ENCODE assay signal across 13 cellular contexts in the genomic region with DNA sequence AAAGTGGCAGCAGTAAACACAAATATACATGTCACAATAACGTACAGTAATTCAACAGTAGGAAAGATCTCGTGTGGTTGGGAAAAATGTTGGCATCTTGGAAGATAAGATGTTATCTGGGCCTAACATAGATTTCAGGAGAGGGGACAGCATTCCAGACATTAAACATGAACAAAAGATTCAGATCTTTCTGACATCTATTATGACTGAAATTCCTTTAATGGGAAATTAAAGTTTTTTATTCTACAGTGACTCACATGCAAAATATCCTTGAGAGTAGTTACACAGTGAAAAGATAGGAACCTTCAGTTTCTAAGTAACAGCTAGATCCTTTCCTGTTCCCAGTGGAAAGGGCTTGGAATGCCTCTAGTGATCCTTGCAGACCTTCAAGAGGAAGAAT. TPM values are rescaled to one million over a fixed set of nuclear protein-coding genes. Genes with fewer than 3 reads are reported as not detected.
A peak's percentile ranks its signal among the peaks of the same experiment; 100 is the strongest.
DNase-seq lines count a peak whose midpoint lies in the region; ATAC-seq, FAIRE-seq and TF ChIP-seq lines count a peak whose summit lies in the region.
"Had no signal": no experiment of that assay in that cellular context is flagged by ENCODE, and none has a peak within 500 bp of the region (broad histone marks: within the 10 kb centered on the region; RNA-seq: fewer than 3 reads in every experiment).

No MANE protein-coding gene starts in this region.

- no peaks in the 10 kb centered on the region for H3K27me3 ChIP-seq in A673 (replicated peaks; ENCODE audit: insufficient read depth, low read depth, low read length, poor library complexity)
- no peaks in the 10 kb centered on the region for H3K27me3 ChIP-seq in hepatocyte
- H3K27me3 ChIP-seq: vagina had no signal

- H3K4me1 ChIP-seq in A673 (ENCODE audit: insufficient read depth, low read length, poor library complexity, severe bottlenecking) (no peaks in the 10 kb centered on the region), hepatocyte (ENCODE audit: insufficient read depth) (no peaks in the 10 kb centered on the region)
- H3K4me1 ChIP-seq: vagina had no signal

- no peaks in the 10 kb centered on the region for H3K9me3 ChIP-seq in A673 (ENCODE audit: low read depth, low read length, poor library complexity, severe bottlenecking)
- H3K9me3 ChIP-seq in hepatocyte (ENCODE audit: low read depth): no peaks in the 10 kb centered on the region
- H3K9me3 ChIP-seq: vagina had no signal

- H3K36me3 ChIP-seq in A673 (ENCODE audit: insufficient read depth, low read length, poor library complexity, severe bottlenecking) (peaks cover 9% of the 10 kb centered on the region), hepatocyte (replicated peaks; ENCODE audit: insufficient read depth, low read depth) (no peaks in the 10 kb centered on the region)

- TF ChIP-seq POLR2A in GM12891 (IDR thresholded peaks at IDR 0.05; ENCODE audit: low read depth, low read length): no peak

- H4K20me1 ChIP-seq in hepatocyte (ENCODE audit: insufficient read depth, poor library complexity, severe bottlenecking): peaks cover 3% of the 10 kb centered on the region

- in situ Hi-C loops in astrocyte of the cerebellum (cut with HindIII; ENCODE audit: low sequenced_read_pairs): no loop called here

- peak overlapping the region; percentile 9 for H3K27ac ChIP-seq in A673 (ENCODE audit: low read depth, low read length, poor library complexity, severe bottlenecking)
- peak overlapping the region; percentile 55 for H3K27ac ChIP-seq in hepatocyte
- H3K27ac ChIP-seq: SK-N-MC, vagina had no signal

- no TSS peak for BruUV-seq in A673 (replicated peaks; lab: Mats Ljungman, UMichigan)

- DNase-seq in A673 (ENCODE audit: low spot score) (no peak), HT1080 (ENCODE audit: low read depth) (peak; percentile 38), astrocyte of the cerebellum (ENCODE audit: low read depth) (peak; percentile 11), hepatocyte (ENCODE audit: low spot score) (peak; percentile 4), GM12891 (ENCODE audit: insufficient read length, low spot score) (no peak), sciatic nerve (ENCODE audit: low spot score) (no peak), cerebellar nuclear complex (lab: John Stamatoyannopoulos, UW) (no peak)
- DNase-seq: GOT3; stimulated activated naive CD8-positive, alpha-beta T cell treated with anti-CD3 and anti-CD28 coated beads, Interleukin-15, amount 100 ng/mL, for 72 hours had no signal

- no peaks in the 10 kb centered on the region for H3K9me2 ChIP-seq in hepatocyte (replicated peaks; ENCODE audit: insufficient read depth)

- FAIRE-seq in GM12891 (lab: Jason Lieb, UNC): no peak
- FAIRE-seq: A204.1 had no signal

- CTCF ChIA-PET in A673 (lab: Charles Lee): no interaction called here

- H2AFZ ChIP-seq in hepatocyte: no peak overlapping the region

- H3K79me2 ChIP-seq in hepatocyte: peaks cover 35% of the 10 kb centered on the region

- H3K4me3 ChIP-seq in A673 (ENCODE audit: low read depth, low read length, poor library complexity, severe bottlenecking) (no peak overlapping the region), astrocyte of the cerebellum (ENCODE audit: low read depth, low read length) (no peak overlapping the region), hepatocyte (no peak overlapping the region)
- H3K4me3 ChIP-seq: SK-N-MC, vagina had no signal

- WGBS in hepatocyte (ENCODE audit: low lambda C conversion rate, missing lambda C conversion rate): 58% methylated on average over 2 of the region's 2 CpGs

- no peak for ATAC-seq in GM19452 (IDR thresholded peaks at IDR 0.05; ENCODE audit: unreplicated experiment)
- ATAC-seq in sciatic nerve: no peak
- ATAC-seq: stimulated activated naive CD8-positive, alpha-beta T cell treated with anti-CD3 and anti-CD28 coated beads, Interleukin-15, amount 100 ng/mL, for 72 hours had no signal

- TF ChIP-seq CTCF in A673 (conservative IDR thresholded peaks at IDR 0.05; ENCODE audit: low read depth, low read length): no peak
- no peak for TF ChIP-seq CTCF in astrocyte of the cerebellum (IDR thresholded peaks at IDR 0.05; ENCODE audit: low read depth, low read length, missing control alignments)
- no peak for TF ChIP-seq CTCF in hepatocyte (IDR thresholded peaks at IDR 0.05; ENCODE audit: poor library complexity)

- intact Hi-C loops in A673 (cut with micrococcal nuclease; ENCODE audit: unreplicated experiment): no loop called here
- intact Hi-C loops in sciatic nerve (cut with DNase I): no loop called here

- H3K4me2 ChIP-seq in hepatocyte: no peak overlapping the region

- POLR2A ChIA-PET in A673 (lab: Charles Lee; ENCODE audit: low non-redundant PET): no interaction called here

TF ChIP-seq in GM12891, 5 proteins besides CTCF, POLR2A, EP300 and RAD21:
- no peak for TF ChIP-seq POU2F2 (IDR thresholded peaks at IDR 0.05; ENCODE audit: low read depth, low read length)
- no peak for TF ChIP-seq PAX5 (IDR thresholded peaks at IDR 0.05; ENCODE audit: insufficient read depth, low read length, severe bottlenecking)
- no peak for TF ChIP-seq POLR2AphosphoS5 (IDR thresholded peaks at IDR 0.05; ENCODE audit: low read depth, low read length)
- TF ChIP-seq SPI1 (IDR thresholded peaks at IDR 0.05; ENCODE audit: low read depth, low read length): no peak
- TF ChIP-seq TAF1 (IDR thresholded peaks at IDR 0.05; ENCODE audit: low read depth, low read length): no peak

RNA-seq across cellular contexts. Expression of gene NDUFB5, which starts 9.2 kb away (rescaled TPM):
- total RNA-seq in A673 (2021) (96.2 and 109 TPM in 2 replicates), hepatocyte (150 and 152 TPM in 2 replicates), sciatic nerve (61.8 TPM)
- 244 and 296 TPM in 2 replicates for total RNA-seq in HT1080 (2014; rRNA removed; shearing (Covaris generic))
- 240 and 264 TPM in 2 replicates for polyA plus RNA-seq in HT1080 (2015; cell fraction: cytosol; rRNA removed)
- polyA plus RNA-seq in HT1080 (2015; cell fraction: nucleus; rRNA removed): 162 and 163 TPM in 2 replicates
- polyA plus RNA-seq in hepatocyte: 107 and 108 TPM in 2 replicates
- 99.6 TPM for polyA plus RNA-seq in GM12891 (2012; ENCODE audit: low read depth, missing spikeins)

RNA-seq across cellular contexts. Expression of gene MRPL47, which starts 9.4 kb away (rescaled TPM):
- 84.6 and 88.0 TPM in 2 replicates for total RNA-seq in A673 (2021)
- total RNA-seq in HT1080 (2014; rRNA removed; shearing (Covaris generic)): 146 and 148 TPM in 2 replicates
- polyA plus RNA-seq in HT1080 (2015; cell fraction: cytosol; rRNA removed): 134 and 151 TPM in 2 replicates
- polyA plus RNA-seq in HT1080 (2015; cell fraction: nucleus; rRNA removed): 120 and 138 TPM in 2 replicates
- 38.3 and 46.7 TPM in 2 replicates for total RNA-seq in hepatocyte
- polyA plus RNA-seq in hepatocyte: 63.6 and 63.8 TPM in 2 replicates
- polyA plus RNA-seq in GM12891 (2012; ENCODE audit: low read depth, missing spikeins): 47.8 TPM
- 20.7 TPM for total RNA-seq in sciatic nerve

RNA-seq across cellular contexts. Expression of gene USP13, which starts 39.0 kb away (rescaled TPM):
- total RNA-seq in A673 (2021) (33.0 and 37.4 TPM in 2 replicates), hepatocyte (9.6 and 13.5 TPM in 2 replicates), sciatic nerve (13.8 TPM)
- total RNA-seq in HT1080 (2014; rRNA removed; shearing (Covaris generic)): 18.2 and 19.0 TPM in 2 replicates
- 13.8 and 14.8 TPM in 2 replicates for polyA plus RNA-seq in HT1080 (2015; cell fraction: cytosol; rRNA removed)
- 14.9 and 16.5 TPM in 2 replicates for polyA plus RNA-seq in HT1080 (2015; cell fraction: nucleus; rRNA removed)
- 15.7 and 26.0 TPM in 2 replicates for polyA plus RNA-seq in hepatocyte
- polyA plus RNA-seq in GM12891 (2012; ENCODE audit: low read depth, missing spikeins): 2.6 TPM

RNA-seq across cellular contexts. Expression of gene ACTL6A, which starts 51.1 kb away (rescaled TPM):
- total RNA-seq in A673 (2021) (140 and 153 TPM in 2 replicates), hepatocyte (56.8 and 92.6 TPM in 2 replicates), sciatic nerve (39.7 TPM)
- total RNA-seq in HT1080 (2014; rRNA removed; shearing (Covaris generic)): 135 and 170 TPM in 2 replicates
- polyA plus RNA-seq in HT1080 (2015; cell fraction: cytosol; rRNA removed): 181 and 268 TPM in 2 replicates
- polyA plus RNA-seq in HT1080 (2015; cell fraction: nucleus; rRNA removed): 239 and 333 TPM in 2 replicates
- polyA plus RNA-seq in hepatocyte: 61.2 and 68.7 TPM in 2 replicates
- 50.5 TPM for polyA plus RNA-seq in GM12891 (2012; ENCODE audit: low read depth, missing spikeins)

Comparison
In these comparisons a context has a peak if more than half of its experiments do, and no peak if none do; other contexts are left out.
1. DNase-seq: peak in HT1080 (single experiment), astrocyte of the cerebellum (single experiment) and hepatocyte (single experiment); none in A673 (single experiment), GM12891 (single experiment), sciatic nerve (single experiment) and cerebellar nuclear complex (0 of 2).